10 cellular contexts compared by ENCODE assay signal in genomic region chr3:113546414-113546893, GRCh38. TPM values are rescaled to one million over a fixed set of nuclear protein-coding genes. Genes with fewer than 3 reads are reported as not detected.
DNase-seq lines count a peak whose midpoint lies in the region; ATAC-seq and TF ChIP-seq lines count a peak whose summit lies in the region.
"Had no signal": no experiment of that assay in that cellular context is flagged by ENCODE, and none has a peak within 500 bp of the region (broad histone marks: within the 10 kb centered on the region; RNA-seq: fewer than 3 reads in every experiment).

No MANE protein-coding gene starts in this region.

- H3K36me3 ChIP-seq in right atrium auricular region, result no peaks in the 10 kb centered on the region
- no peaks in the 10 kb centered on the region for H3K36me3 ChIP-seq in sigmoid colon

- DNase-seq in activated T-cell treated with anti-CD3 and anti-CD28 coated beads, Interleukin-2, amount 50 U/mL, for 24 hours, result no peak
- DNase-seq in activated T-cell treated with anti-CD3 and anti-CD28 coated beads, Interleukin-2, amount 50 U/mL, for 1 hour, result no peak
- DNase-seq in right atrium auricular region (ENCODE audit: low spot score) (no peak), G401 (ENCODE audit: low spot score) (no peak), sigmoid colon (no peak)
- DNase-seq: NCI-H1694 had no signal

- peaks cover 50% of the 10 kb centered on the region for H3K4me1 Mint-ChIP-seq in activated T-cell treated with anti-CD3 and anti-CD28 coated beads, Interleukin-2, amount 50 U/mL, for 24 hours (ENCODE audit: low read depth)
- H3K4me1 Mint-ChIP-seq in stimulated activated memory B cell treated with anti-CD40 and anti-IgM and Interleukin-4, amounts not matched to agents 10 μg/mL and 1 μg/mL and 100 μg/mL, for 72 hours, result peaks cover 39% of the 10 kb centered on the region

- ATAC-seq in HG02571 (IDR thresholded peaks at IDR 0.05; ENCODE audit: unreplicated experiment), result peak; percentile 84
- ATAC-seq in HG03520 (IDR thresholded peaks at IDR 0.05; ENCODE audit: unreplicated experiment), result peak; percentile 69
- ATAC-seq in stimulated activated memory B cell treated with anti-CD40 and anti-IgM and Interleukin-4, amounts not matched to agents 10 μg/mL and 1 μg/mL and 100 μg/mL, for 72 hours, result peak; percentile 41

- intact Hi-C loops in sigmoid colon (cut with DNase I), result no loop called here

- TF ChIP-seq POLR2A in sigmoid colon (IDR thresholded peaks at IDR 0.05), result no peak

- H3K9me3 ChIP-seq in right atrium auricular region, result peaks cover 0 to 12% of the 10 kb centered on the region in 2 donors
- H3K9me3 ChIP-seq in sigmoid colon, result peaks cover 0 to 3% (median 1%) of the 10 kb centered on the region in 4 donors

- peaks cover 4% of the 10 kb centered on the region for H3K9me3 Mint-ChIP-seq in activated T-cell treated with anti-CD3 and anti-CD28 coated beads, Interleukin-2, amount 50 U/mL, for 24 hours
- no peaks in the 10 kb centered on the region for H3K9me3 Mint-ChIP-seq in stimulated activated memory B cell treated with anti-CD40 and anti-IgM and Interleukin-4, amounts not matched to agents 10 μg/mL and 1 μg/mL and 100 μg/mL, for 72 hours

- no peak for TF ChIP-seq EP300 in sigmoid colon (IDR thresholded peaks at IDR 0.05)

- peaks cover 31% of the 10 kb centered on the region for H3K36me3 Mint-ChIP-seq in activated T-cell treated with anti-CD3 and anti-CD28 coated beads, Interleukin-2, amount 50 U/mL, for 24 hours (ENCODE audit: low read depth)
- H3K36me3 Mint-ChIP-seq in stimulated activated memory B cell treated with anti-CD40 and anti-IgM and Interleukin-4, amounts not matched to agents 10 μg/mL and 1 μg/mL and 100 μg/mL, for 72 hours, result peaks cover 40% of the 10 kb centered on the region

- no peaks in the 10 kb centered on the region for H3K27me3 ChIP-seq in right atrium auricular region
- H3K27me3 ChIP-seq in sigmoid colon, result no peaks in the 10 kb centered on the region

- peak overlapping the region; percentile 49 for H3K4me3 Mint-ChIP-seq in activated T-cell treated with anti-CD3 and anti-CD28 coated beads, Interleukin-2, amount 50 U/mL, for 24 hours
- H3K4me3 Mint-ChIP-seq in stimulated activated memory B cell treated with anti-CD40 and anti-IgM and Interleukin-4, amounts not matched to agents 10 μg/mL and 1 μg/mL and 100 μg/mL, for 72 hours, result peak overlapping the region; percentile 41

- H3K27me3 Mint-ChIP-seq in activated T-cell treated with anti-CD3 and anti-CD28 coated beads, Interleukin-2, amount 50 U/mL, for 24 hours, result no peaks in the 10 kb centered on the region
- H3K27me3 Mint-ChIP-seq in stimulated activated memory B cell treated with anti-CD40 and anti-IgM and Interleukin-4, amounts not matched to agents 10 μg/mL and 1 μg/mL and 100 μg/mL, for 72 hours, result no peaks in the 10 kb centered on the region

- no peaks in the 10 kb centered on the region for H3K4me1 ChIP-seq in right atrium auricular region
- no peaks in the 10 kb centered on the region for H3K4me1 ChIP-seq in sigmoid colon

- WGBS in sigmoid colon, 2 donors, result 63 to 83% methylated on average over 3 of the region's 3 CpGs

- H3K27ac ChIP-seq in right atrium auricular region (no peak overlapping the region), sigmoid colon (no peak overlapping the region)

- in situ Hi-C loops in G401 (cut with HindIII; ENCODE audit: low sequenced_read_pairs), result no loop called here

- TF ChIP-seq CTCF in right atrium auricular region (IDR thresholded peaks at IDR 0.05) (no peak), sigmoid colon (IDR thresholded peaks at IDR 0.05) (no peak)

- peak overlapping the region; percentile 76 for H3K27ac Mint-ChIP-seq in activated T-cell treated with anti-CD3 and anti-CD28 coated beads, Interleukin-2, amount 50 U/mL, for 24 hours
- peak overlapping the region; percentile 72 for H3K27ac Mint-ChIP-seq in stimulated activated memory B cell treated with anti-CD40 and anti-IgM and Interleukin-4, amounts not matched to agents 10 μg/mL and 1 μg/mL and 100 μg/mL, for 72 hours

- H3K4me3 ChIP-seq in right atrium auricular region, result no peak overlapping the region
- no peak overlapping the region for H3K4me3 ChIP-seq in sigmoid colon

RNA-seq across cellular contexts. Expression of gene SIDT1, which starts 14.1 kb away (rescaled TPM):
- total RNA-seq in right atrium auricular region (under 1 TPM; 0.15 to 0.16 TPM), sigmoid colon (1 to 10 TPM in 2 of 4 donors, under 1 TPM in 2; 0.49 to 1.9 (median 0.94) TPM)
- total RNA-seq in G401 (2014; rRNA removed; shearing (Covaris generic)), result not detected in 2 replicates
- 10 to 100 TPM in 1 of 3 donors, 1 to 10 TPM in 2; 1.4 to 16.7 (median 6.0) TPM for polyA plus RNA-seq in sigmoid colon
- total RNA-seq: astrocyte had no signal

RNA-seq across cellular contexts. Expression of gene SPICE1, which starts 31.5 kb away (rescaled TPM):
- 1 to 10 TPM; 1.5 to 3.3 TPM for total RNA-seq in right atrium auricular region
- 19.8 and 41.7 TPM in 2 replicates for total RNA-seq in G401 (2014; rRNA removed; shearing (Covaris generic))
- 10 to 100 TPM in 3 of 4 donors, 1 to 10 TPM in 1; 10.0 to 43.2 (median 15.1) TPM for total RNA-seq in sigmoid colon
- 1 to 10 TPM; 5.3 to 6.0 (median 6.0) TPM for polyA plus RNA-seq in sigmoid colon
